Comparison of ENCODE assay signal across 1 cellular context in the genomic region with DNA sequence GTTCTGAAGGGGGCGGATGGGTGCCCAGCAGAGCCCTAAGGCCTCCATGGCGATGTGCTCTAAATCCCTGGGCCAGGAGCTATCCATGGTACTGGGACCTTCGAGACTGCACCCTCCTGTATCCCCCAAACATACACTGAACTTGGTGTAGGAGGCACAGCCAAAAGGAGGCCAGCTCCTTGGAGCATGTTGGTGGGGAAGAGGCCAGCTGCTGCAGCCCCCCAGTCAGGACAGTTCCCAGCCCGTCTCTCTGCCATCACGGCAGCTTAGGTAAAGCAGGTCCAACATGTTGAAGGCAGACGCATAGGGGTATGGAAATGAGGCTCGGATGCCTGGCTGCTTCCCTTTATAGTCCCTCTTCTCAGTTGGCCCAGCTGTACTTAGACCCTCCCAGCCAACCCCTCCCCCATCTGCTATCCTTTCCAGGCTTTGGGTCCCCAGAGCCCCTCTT.
TF ChIP-seq lines count a peak whose summit lies in the region.

No MANE protein-coding gene starts in this region.

TF ChIP-seq in liver, 16 proteins besides CTCF, POLR2A, EP300 and RAD21:
- peak; percentile 97 for TF ChIP-seq REST (IDR thresholded peaks at IDR 0.05)
- TF ChIP-seq SP1 (IDR thresholded peaks at IDR 0.05) = no peak
